8 cellular contexts compared by ENCODE assay signal in genomic region chr6:33276864-33277662, GRCh38. TPM values are rescaled to one million over a fixed set of nuclear protein-coding genes. Genes with fewer than 3 reads are reported as not detected.
A peak's percentile ranks its signal among the peaks of the same experiment; 100 is the strongest.
DNase-seq lines count a peak whose midpoint lies in the region; ATAC-seq and TF ChIP-seq lines count a peak whose summit lies in the region.

Gene B3GALT4, plus strand, starts transcription at chr6:33277123. Its CDS starts 297 bp downstream, at chr6:33277420.

- no peak within 1 kb of the TSS for H2BK15ac ChIP-seq in IMR-90 (ENCODE audit: low read depth, low read length)

- intact Hi-C loops in IMR-90 (cut with micrococcal nuclease) = no loop called here
- intact Hi-C loops in Right ventricle myocardium superior (cut with DNase I) = no loop called here
- intact Hi-C loops in ovary (cut with DNase I) = loop anchor here in 1 of 4 donors (10.0 kb wide), 1 partner anchor 138 kb away; the partner anchor contains the start of genes CUTA and PHF1

- DNase-seq in DMS53 treated with DMSO at 0.1 percent for 48 hours (lab: John Stamatoyannopoulos, UW; ENCODE audit: unreplicated experiment) (peak; percentile 84), IMR-90 (peak; percentile 68), SK-N-SH (peak; percentile 92), Right ventricle myocardium superior (peak; percentile 88), ovary (peak; percentile 70 to 82 (median 75)), ureter (ENCODE audit: low spot score) (peak; percentile 90)
- peak; percentile 91 for DNase-seq in activated naive CD8-positive, alpha-beta T cell treated with anti-CD3 and anti-CD28 coated beads for 36 hours

- peaks cover 9% of the 10 kb centered on the region for H3K9me1 ChIP-seq in IMR-90 (ENCODE audit: insufficient read depth, low read length)

- peaks cover 81% of the 10 kb centered on the region for H3F3A ChIP-seq in SK-N-SH (replicated peaks; ENCODE audit: insufficient read depth)

- peak within 1 kb of the TSS; percentile 6; the same call in 1 of the 2 replicates for H3K18ac ChIP-seq in IMR-90 (ENCODE audit: low read depth, low read length)

- peaks cover 16 to 53% of the 10 kb centered on the region in 2 experiments for H3K79me1 ChIP-seq in IMR-90 (ENCODE audit: low read depth in 1 of 2, low read length in 2 of 2)

- peak; percentile 44 for TF ChIP-seq CTCF in IMR-90 (conservative IDR thresholded peaks at IDR 0.05; ENCODE audit: low read depth, low read length)
- TF ChIP-seq CTCF in SK-N-SH (IDR thresholded peaks at IDR 0.05) = peak; percentile 51
- peak; percentile 37 to 69 (median 52) for TF ChIP-seq CTCF in ovary (IDR thresholded peaks at IDR 0.05)

- H3K79me2 ChIP-seq in SK-N-SH (ENCODE audit: insufficient read depth) = peaks cover 42% of the 10 kb centered on the region

- TF ChIP-seq EP300 in SK-N-SH (IDR thresholded peaks at IDR 0.05; ENCODE audit: borderline replicate concordance in 1 of 2, low read depth in 1 of 2, low read length in 1 of 2) (no peak), ovary (IDR thresholded peaks at IDR 0.05) (no peak)

- 2% methylated on average over 64 of the region's 80 CpGs; no CpG with 5 or more reads in 1 of the 2 experiments for WGBS in IMR-90 (ENCODE audit: extremely low coverage in 2 of 2, insufficient read length in 1 of 2), 2 experiments
- 10% methylated on average over 38 of the region's 80 CpGs for WGBS in SK-N-SH (ENCODE audit: low lambda C conversion rate)
- WGBS in ovary, 3 donors = 1% methylated on average over 53 to 80 of the region's 80 CpGs

- H2BK20ac ChIP-seq in IMR-90 (ENCODE audit: low read depth, low read length) = no peak within 1 kb of the TSS

- in situ Hi-C loops in IMR-90 (cut with MboI; ENCODE audit: low sequenced_read_pairs) = no loop called here

- H2AK9ac ChIP-seq in IMR-90 (replicated peaks; ENCODE audit: low read depth, low read length, poor library complexity) = peak within 1 kb of the TSS; percentile 94

- no peak within 1 kb of the TSS for H2BK120ac ChIP-seq in IMR-90 (ENCODE audit: low read depth, low read length)

- no peaks in the 10 kb centered on the region for H3K9me3 ChIP-seq in IMR-90 (ENCODE audit: control insufficient read depth, insufficient read depth, low read length)
- no peaks in the 10 kb centered on the region for H3K9me3 ChIP-seq in SK-N-SH
- no peaks in the 10 kb centered on the region for H3K9me3 ChIP-seq in ovary

- peaks cover 48% of the 10 kb centered on the region for H3K36me3 Mint-ChIP-seq in activated naive CD8-positive, alpha-beta T cell treated with anti-CD3 and anti-CD28 coated beads for 36 hours

- H3K56ac ChIP-seq in IMR-90 (ENCODE audit: extremely low read depth, insufficient read depth, low read length) = peak within 1 kb of the TSS; percentile 16; the same call in 1 of the 2 replicates

- H3K4me1 Mint-ChIP-seq in activated naive CD8-positive, alpha-beta T cell treated with anti-CD3 and anti-CD28 coated beads for 36 hours = peaks cover 45% of the 10 kb centered on the region

- H3K36me3 ChIP-seq in IMR-90 (ENCODE audit: control insufficient read depth, insufficient read depth, low read length) = peaks cover 63% of the 10 kb centered on the region
- H3K36me3 ChIP-seq in SK-N-SH (replicated peaks in 1 of 2; ENCODE audit: control insufficient read depth in 1 of 2, insufficient read depth in 2 of 2, low read length in 1 of 2) = peaks cover 46 to 63% of the 10 kb centered on the region in 2 experiments
- H3K36me3 ChIP-seq in ovary = no peaks in the 10 kb centered on the region

- H4K5ac ChIP-seq in IMR-90 (ENCODE audit: low read depth, low read length) = peak within 1 kb of the TSS; percentile 72

- H3K14ac ChIP-seq in IMR-90 (replicated peaks; ENCODE audit: low read depth, low read length) = peak within 1 kb of the TSS; percentile 83

- H3K27me3 ChIP-seq in IMR-90 (ENCODE audit: control insufficient read depth, insufficient read depth, low read length) = no peaks in the 10 kb centered on the region
- H3K27me3 ChIP-seq in SK-N-SH (ENCODE audit: insufficient read depth) = no peaks in the 10 kb centered on the region
- no peaks in the 10 kb centered on the region for H3K27me3 ChIP-seq in ovary

- H3K27ac ChIP-seq in IMR-90 (ENCODE audit: insufficient read depth, low read length) (peak within 1 kb of the TSS; percentile 48), SK-N-SH (ENCODE audit: low read depth in 2 of 2, low read length in 1 of 2) (peak within 1 kb of the TSS; percentile 67 to 86), ovary (peak within 1 kb of the TSS; percentile 11 to 79)

- peak within 1 kb of the TSS; percentile 80 for H2AFZ ChIP-seq in IMR-90 (replicated peaks; ENCODE audit: low read length, poor library complexity)
- H2AFZ ChIP-seq in SK-N-SH (ENCODE audit: low read depth) = no peak within 1 kb of the TSS

- H3K4ac ChIP-seq in IMR-90 (ENCODE audit: low read depth, low read length) = peak within 1 kb of the TSS; percentile 57

- H3K4me3 ChIP-seq in IMR-90 (ENCODE audit: insufficient read depth, low read depth, low read length) (peak within 1 kb of the TSS; percentile 46), SK-N-SH (ENCODE audit: low read depth in 2 of 2, low read length in 1 of 2) (peak within 1 kb of the TSS; percentile 49 to 76), ovary (peak within 1 kb of the TSS; percentile 52)

- BruUV-seq in IMR-90 (replicated peaks; lab: Mats Ljungman, UMichigan) = no TSS peak

- CTCF ChIA-PET in IMR-90 (lab: Yijun Ruan, JAX) = interaction anchor here (1.8 kb wide), 1 partner anchor 20 kb away, joined by 5 read pairs; no protein-coding TSS in a partner anchor
- CTCF ChIA-PET in SK-N-SH (lab: Yijun Ruan, JAX) = interaction anchor here (0.8 to 4.9 kb wide), 16 partner anchors 8 to 148 kb away, joined by 3 to 49 read pairs (median 4); partner anchors contain the start of genes PFDN6, RGL2 and WDR46

- H4K8ac ChIP-seq in IMR-90 (ENCODE audit: low read depth in 2 of 2, low read length in 2 of 2) = peak within 1 kb of the TSS; percentile 27 to 84; a peak in 3 of 4 replicates

- no peaks in the 10 kb centered on the region for H3K9me2 ChIP-seq in SK-N-SH

- peak; percentile 53 for ATAC-seq in GM21381 (IDR thresholded peaks at IDR 0.05; ENCODE audit: unreplicated experiment)
- ATAC-seq in IMR-90 (ENCODE audit: low read depth) = peak; percentile 65
- ATAC-seq in Right ventricle myocardium superior (ENCODE audit: poor library complexity) = peak; percentile 78

- peak within 1 kb of the TSS; percentile 62 for H3K9ac ChIP-seq in IMR-90 (ENCODE audit: low read depth, low read length)
- H3K9ac ChIP-seq in SK-N-SH = peak within 1 kb of the TSS; percentile 95; the same call in 1 of the 2 replicates

- peak within 1 kb of the TSS; percentile 36; the same call in 1 of the 2 replicates for H3K23ac ChIP-seq in IMR-90 (ENCODE audit: low read depth, low read length)

- TF ChIP-seq RAD21 in IMR-90 (IDR thresholded peaks at IDR 0.05; ENCODE audit: low read length) (peak; percentile 24; the same call in 1 of the 2 replicates), SK-N-SH (IDR thresholded peaks at IDR 0.05; ENCODE audit: low read length) (no peak)

- H4K91ac ChIP-seq in IMR-90 (ENCODE audit: insufficient read depth, low read depth, low read length) = peak within 1 kb of the TSS; percentile 49

- H2AK5ac ChIP-seq in IMR-90 (ENCODE audit: low read depth, low read length) = peak within 1 kb of the TSS; percentile 59; the same call in 1 of the 2 replicates

- H3K27ac Mint-ChIP-seq in activated naive CD8-positive, alpha-beta T cell treated with anti-CD3 and anti-CD28 coated beads for 36 hours = peak within 1 kb of the TSS; percentile 100

- H3K9me3 Mint-ChIP-seq in activated naive CD8-positive, alpha-beta T cell treated with anti-CD3 and anti-CD28 coated beads for 36 hours = no peaks in the 10 kb centered on the region

- H2BK5ac ChIP-seq in IMR-90 (ENCODE audit: low read depth, low read length, poor library complexity, severe bottlenecking) = peak within 1 kb of the TSS; percentile 62

- peak within 1 kb of the TSS; percentile 71 for H3K4me2 ChIP-seq in IMR-90 (ENCODE audit: low read depth, low read length)
- H3K4me2 ChIP-seq in SK-N-SH = peak within 1 kb of the TSS; percentile 94

- peak within 1 kb of the TSS; percentile 95 for H3K4me3 Mint-ChIP-seq in activated naive CD8-positive, alpha-beta T cell treated with anti-CD3 and anti-CD28 coated beads for 36 hours

- no peaks in the 10 kb centered on the region for H3K27me3 Mint-ChIP-seq in activated naive CD8-positive, alpha-beta T cell treated with anti-CD3 and anti-CD28 coated beads for 36 hours

- POLR2A ChIA-PET in IMR-90 (lab: Charles Lee; ENCODE audit: unreplicated experiment) = interaction anchor here (1.8 kb wide), 1 partner anchor 12 kb away, joined by 10 read pairs; the partner anchor contains the start of genes PFDN6 and WDR46
- POLR2A ChIA-PET in SK-N-SH (lab: Yijun Ruan, JAX) = interaction anchor here (0.6 to 2.9 kb wide), 14 partner anchors 12 to 307 kb away, joined by 3 to 58 read pairs (median 5); partner anchors contain the start of genes CUTA, PFDN6, RGL2 and RING1

- TF ChIP-seq POLR2A in IMR-90 (IDR thresholded peaks at IDR 0.05; ENCODE audit: low read depth, low read length) = peak; percentile 50; the same call in 1 of the 2 replicates
- no peak for TF ChIP-seq POLR2A in ovary (IDR thresholded peaks at IDR 0.05)

- dilution Hi-C loops in IMR-90 (cut with HindIII; ENCODE audit: low sequenced_read_pairs, unreplicated experiment) = no loop called here

- H4K20me1 ChIP-seq in IMR-90 (ENCODE audit: insufficient read depth, low read length) (peaks cover 79% of the 10 kb centered on the region), SK-N-SH (ENCODE audit: insufficient read depth) (peaks cover 47% of the 10 kb centered on the region)

- H3K4me1 ChIP-seq in IMR-90 (ENCODE audit: control insufficient read depth, insufficient read depth, low read length) (peaks cover 14% of the 10 kb centered on the region), SK-N-SH (ENCODE audit: control insufficient read depth in 1 of 2, insufficient read depth in 2 of 2, low read depth in 1 of 2, low read length in 1 of 2) (peaks cover 31 to 36% of the 10 kb centered on the region in 2 experiments; a peak in 3 of 4 replicates), ovary (ENCODE audit: insufficient read depth) (peaks cover 3% of the 10 kb centered on the region)

TF ChIP-seq in IMR-90, 13 proteins besides CTCF, POLR2A, EP300 and RAD21 (continues in another document):
- 0 out of 2 replicates have a peak, but pooled peaks have one; percentile 18 for TF ChIP-seq SMC3 (IDR thresholded peaks at IDR 0.05; ENCODE audit: low read depth, low read length)

TF ChIP-seq in SK-N-SH, 30 proteins besides CTCF, POLR2A, EP300 and RAD21 (continues in another document):
- TF ChIP-seq TCF12 (IDR thresholded peaks at IDR 0.05) = peak; percentile 18; the same call in 1 of the 2 replicates

RNA-seq across cellular contexts. Expression of gene B3GALT4, which starts in this region (rescaled TPM):
- 0.72 and 0.83 TPM in 2 replicates for total RNA-seq in IMR-90 (2012; rRNA removed)
- 0.49 and 0.70 TPM in 2 replicates for polyA plus RNA-seq in IMR-90 (2012; rRNA removed)
- 0.90 and 1.5 TPM in 2 replicates for polyA plus RNA-seq in IMR-90 (2012; cell fraction: cytosol; rRNA removed)
- polyA plus RNA-seq in IMR-90 (2012; cell fraction: nucleus; rRNA removed; ENCODE audit: low replicate concordance) = 0.18 and 0.47 TPM in 2 replicates
- polyA plus RNA-seq in SK-N-SH (2012; rRNA removed) = 0.55 and 0.56 TPM in 2 replicates
- 0.27 and 0.42 TPM in 2 replicates for polyA plus RNA-seq in SK-N-SH (2012; cell fraction: cytosol; rRNA removed)
- polyA plus RNA-seq in SK-N-SH (2012; cell fraction: nucleus; rRNA removed) = 0.38 TPM in 2 replicates
- total RNA-seq in activated naive CD8-positive, alpha-beta T cell treated with anti-CD3 and anti-CD28 coated beads for 36 hours = 1 to 10 TPM; 1.8 to 2.1 TPM
- total RNA-seq in Right ventricle myocardium superior = 8.3 TPM
- total RNA-seq in ovary = 10 to 100 TPM in 2 of 7 donors, 1 to 10 TPM in 5; 4.3 to 10.6 (median 6.9) TPM
- 1 to 10 TPM; 2.7 to 7.4 TPM for polyA plus RNA-seq in ovary
- total RNA-seq in ureter = 20.2 TPM

Comparison
In these comparisons a context has a peak if more than half of its experiments do, and no peak if none do; other contexts are left out.
1. Peak in every context shown above with its lines: DNase-seq, ATAC-seq, H3K4me3 ChIP-seq and H3K27ac ChIP-seq.
2. Peak in DNase-seq, H3K4me3 ChIP-seq, H3K27ac ChIP-seq, H3K9ac ChIP-seq and H3K4me2 ChIP-seq in SK-N-SH; RNA of the gene not detected or under 1 TPM.